2 cellular contexts compared by ENCODE assay signal in genomic region chr4:54062392-54062791, GRCh38.
TF ChIP-seq lines count a peak whose summit lies in the region.

No MANE protein-coding gene starts in this region.

TF ChIP-seq in SK-N-SH, 30 proteins besides CTCF, POLR2A, EP300 and RAD21:
- TF ChIP-seq REST (IDR thresholded peaks at IDR 0.05; ENCODE audit: low read depth, low read length) (no peak), FOSL2 (IDR thresholded peaks at IDR 0.05; ENCODE audit: borderline replicate concordance, low read depth) (no peak), FOXJ3 (CRISPR knock-in tag; IDR thresholded peaks at IDR 0.05) (no peak), ZBTB33 (IDR thresholded peaks at IDR 0.05; ENCODE audit: borderline replicate concordance, low read depth) (no peak), GATA2 (CRISPR knock-in tag; IDR thresholded peaks at IDR 0.05) (no peak), USF1 (IDR thresholded peaks at IDR 0.05; ENCODE audit: borderline replicate concordance, low read depth) (no peak), POLR2AphosphoS5 (IDR thresholded peaks at IDR 0.05; ENCODE audit: low read depth, low read length) (no peak), USF2 (IDR thresholded peaks at IDR 0.05; ENCODE audit: borderline replicate concordance, low read depth, low read length) (no peak), RXRA (IDR thresholded peaks at IDR 0.05; ENCODE audit: borderline replicate concordance, low read depth) (no peak)
- TF ChIP-seq, protein P1, sequence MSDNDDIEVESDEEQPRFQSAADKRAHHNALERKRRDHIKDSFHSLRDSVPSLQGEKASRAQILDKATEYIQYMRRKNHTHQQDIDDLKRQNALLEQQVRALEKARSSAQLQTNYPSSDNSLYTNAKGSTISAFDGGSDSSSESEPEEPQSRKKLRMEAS (IDR thresholded peaks at IDR 0.05; ENCODE audit: low read depth): no peak

TF ChIP-seq in SK-N-SH treated with all-trans-retinoic acid at 6 μM for 48 hours, 23 proteins besides CTCF, POLR2A, EP300 and RAD21 (continued from another document):
- TF ChIP-seq CSRNP3 (CRISPR knock-in tag; IDR thresholded peaks at IDR 0.05) (no peak), ZFP3 (CRISPR knock-in tag; IDR thresholded peaks at IDR 0.05) (no peak), PPARA (CRISPR knock-in tag; IDR thresholded peaks at IDR 0.05; ENCODE audit: borderline replicate concordance) (no peak)
